ENCODE assay signal across 7 cellular contexts in genomic region chr3:12624964-12625363, GRCh38. TPM values are rescaled to one million over a fixed set of nuclear protein-coding genes. Genes with fewer than 3 reads are reported as not detected.
A peak's percentile ranks its signal among the peaks of the same experiment; 100 is the strongest.
DNase-seq lines count a peak whose midpoint lies in the region; ATAC-seq and TF ChIP-seq lines count a peak whose summit lies in the region.
"Not testable (repeated sequence)": the region's sequence is repeated elsewhere in the genome, so short reads cannot be mapped to it uniquely, and the experiment has no call there.

No MANE protein-coding gene starts in this region.

- TF ChIP-seq POLR2A in spleen (IDR thresholded peaks at IDR 0.05) = not testable (repeated sequence)

- H3K36me3 ChIP-seq in left ventricle myocardium inferior, spleen: not testable (repeated sequence)

- peaks cover 92% of the 10 kb centered on the region for H3K4me1 ChIP-seq in left ventricle myocardium inferior
- H3K4me1 ChIP-seq in spleen = peaks cover 10 to 98% (median 66%) of the 10 kb centered on the region in 6 donors

- H3K4me3 Mint-ChIP-seq in CD14-positive monocyte; activated CD8-positive, alpha-beta T cell treated with anti-CD3 and anti-CD28 coated beads for 36 hours; activated naive CD8-positive, alpha-beta T cell treated with anti-CD3 and anti-CD28 coated beads, Interleukin-2, amount 50 U/mL, for 24 hours: not testable (repeated sequence)
- peak overlapping the region in 1 of 4 donors; percentile 74 for H3K4me3 Mint-ChIP-seq in IgD-negative memory B cell
- peak overlapping the region in 5 of 10 donors; percentile 62 to 81 (median 77) for H3K4me3 Mint-ChIP-seq in naive thymus-derived CD8-positive, alpha-beta T cell

- not testable (repeated sequence) for H3K27me3 Mint-ChIP-seq in CD14-positive monocyte (ENCODE audit: low read depth in 3 of 3); IgD-negative memory B cell; activated CD8-positive, alpha-beta T cell treated with anti-CD3 and anti-CD28 coated beads for 36 hours; activated naive CD8-positive, alpha-beta T cell treated with anti-CD3 and anti-CD28 coated beads, Interleukin-2, amount 50 U/mL, for 24 hours; naive thymus-derived CD8-positive, alpha-beta T cell

- CTCF ChIA-PET in activated CD8-positive, alpha-beta T cell treated with anti-CD3 and anti-CD28 coated beads for 36 hours (lab: Charles Lee) = not testable (repeated sequence)

- peak overlapping the region in 5 of 7 donors; percentile 72 to 91 (median 79) for H3K27ac Mint-ChIP-seq in CD14-positive monocyte
- H3K27ac Mint-ChIP-seq in IgD-negative memory B cell = peak overlapping the region in 2 of 3 donors; percentile 18 to 71
- H3K27ac Mint-ChIP-seq in activated CD8-positive, alpha-beta T cell treated with anti-CD3 and anti-CD28 coated beads for 36 hours = peak overlapping the region; percentile 57
- H3K27ac Mint-ChIP-seq in activated naive CD8-positive, alpha-beta T cell treated with anti-CD3 and anti-CD28 coated beads, Interleukin-2, amount 50 U/mL, for 24 hours = peak overlapping the region; percentile 33
- H3K27ac Mint-ChIP-seq in naive thymus-derived CD8-positive, alpha-beta T cell = peak overlapping the region in 7 of 10 donors; percentile 49 to 89 (median 83)

- POLR2A ChIA-PET in activated CD8-positive, alpha-beta T cell treated with anti-CD3 and anti-CD28 coated beads for 36 hours (lab: Charles Lee) = not testable (repeated sequence)
- POLR2A ChIA-PET in naive thymus-derived CD8-positive, alpha-beta T cell (lab: Charles Lee) = interaction anchor here (1.0 kb wide), 1 partner anchor 8 kb away, joined by 3 read pairs; no protein-coding TSS in a partner anchor

- H3K27me3 ChIP-seq in left ventricle myocardium inferior (ENCODE audit: low read depth); spleen (replicated peaks in 1 of 7): not testable (repeated sequence)

- not testable (repeated sequence) for H3K9me3 ChIP-seq in left ventricle myocardium inferior (replicated peaks); spleen

- intact Hi-C loops in CD14-positive monocyte (cut with micrococcal nuclease); activated CD8-positive, alpha-beta T cell treated with anti-CD3 and anti-CD28 coated beads for 36 hours (cut with micrococcal nuclease); left ventricle myocardium inferior (cut with micrococcal nuclease); spleen (cut with DNase I; ENCODE audit: low total_unique reads): not testable (repeated sequence)

- 93 to 97% (median 97%) methylated on average over 3 of the region's 3 CpGs for WGBS in spleen, 5 donors

- H3K9me3 Mint-ChIP-seq in CD14-positive monocyte; IgD-negative memory B cell; activated CD8-positive, alpha-beta T cell treated with anti-CD3 and anti-CD28 coated beads for 36 hours; activated naive CD8-positive, alpha-beta T cell treated with anti-CD3 and anti-CD28 coated beads, Interleukin-2, amount 50 U/mL, for 24 hours; naive thymus-derived CD8-positive, alpha-beta T cell: not testable (repeated sequence)

- not testable (repeated sequence) for DNase-seq in CD14-positive monocyte (ENCODE audit: low spot score); activated CD8-positive, alpha-beta T cell treated with anti-CD3 and anti-CD28 coated beads for 36 hours; activated naive CD8-positive, alpha-beta T cell treated with anti-CD3 and anti-CD28 coated beads, Interleukin-2, amount 50 U/mL, for 24 hours; left ventricle myocardium inferior; naive thymus-derived CD8-positive, alpha-beta T cell; spleen

- H3K4me1 Mint-ChIP-seq in CD14-positive monocyte = peaks cover 51% of the 10 kb centered on the region
- peaks cover 40 to 46% (median 42%) of the 10 kb centered on the region in 3 donors for H3K4me1 Mint-ChIP-seq in IgD-negative memory B cell
- peaks cover 62% of the 10 kb centered on the region for H3K4me1 Mint-ChIP-seq in activated CD8-positive, alpha-beta T cell treated with anti-CD3 and anti-CD28 coated beads for 36 hours (ENCODE audit: low read depth)
- peaks cover 63% of the 10 kb centered on the region for H3K4me1 Mint-ChIP-seq in activated naive CD8-positive, alpha-beta T cell treated with anti-CD3 and anti-CD28 coated beads, Interleukin-2, amount 50 U/mL, for 24 hours
- peaks cover 33 to 78% (median 63%) of the 10 kb centered on the region in 4 donors for H3K4me1 Mint-ChIP-seq in naive thymus-derived CD8-positive, alpha-beta T cell

- not testable (repeated sequence) for H3K4me3 ChIP-seq in left ventricle myocardium inferior, spleen

- H3K36me3 Mint-ChIP-seq in CD14-positive monocyte = peaks cover 5 to 13% of the 10 kb centered on the region in 2 donors
- H3K36me3 Mint-ChIP-seq in IgD-negative memory B cell; activated CD8-positive, alpha-beta T cell treated with anti-CD3 and anti-CD28 coated beads for 36 hours (ENCODE audit: low read depth); activated naive CD8-positive, alpha-beta T cell treated with anti-CD3 and anti-CD28 coated beads, Interleukin-2, amount 50 U/mL, for 24 hours (ENCODE audit: low read depth): not testable (repeated sequence)
- H3K36me3 Mint-ChIP-seq in naive thymus-derived CD8-positive, alpha-beta T cell = peaks cover 0 to 11% (median 0%) of the 10 kb centered on the region in 3 donors

- H3K27ac ChIP-seq in left ventricle myocardium inferior (replicated peaks) (peak overlapping the region; percentile 87), spleen (peak overlapping the region in 5 of 8 donors; percentile 19 to 65 (median 44))

- not testable (repeated sequence) for ATAC-seq in activated CD8-positive, alpha-beta T cell treated with anti-CD3 and anti-CD28 coated beads for 36 hours; activated naive CD8-positive, alpha-beta T cell treated with anti-CD3 and anti-CD28 coated beads, Interleukin-2, amount 50 U/mL, for 24 hours; naive thymus-derived CD8-positive, alpha-beta T cell

- not testable (repeated sequence) for TF ChIP-seq CTCF in CD14-positive monocyte (IDR thresholded peaks at IDR 0.05); activated CD8-positive, alpha-beta T cell treated with anti-CD3 and anti-CD28 coated beads for 36 hours (IDR thresholded peaks at IDR 0.05); left ventricle myocardium inferior (IDR thresholded peaks at IDR 0.05; ENCODE audit: borderline replicate concordance); spleen (IDR thresholded peaks at IDR 0.05 in 8 of 11, conservative IDR thresholded peaks at IDR 0.05 in 3 of 11)

RNA-seq across cellular contexts. Expression of gene RAF1, which starts 39.0 kb away (rescaled TPM):
- polyA plus RNA-seq in CD14-positive monocyte (10 to 100 TPM; 73.0 to 79.5 TPM), IgD-negative memory B cell (56.0 TPM), spleen (10 to 100 TPM; 31.6 to 51.3 (median 43.5) TPM)
- 10 to 100 TPM; 71.1 to 74.9 TPM for total RNA-seq in activated CD8-positive, alpha-beta T cell treated with anti-CD3 and anti-CD28 coated beads for 36 hours
- total RNA-seq in left ventricle myocardium inferior (137 TPM), spleen (100 to 1,000 TPM in 6 of 7 donors, 10 to 100 TPM in 1; 92.2 to 153 (median 115) TPM)
- 100 to 1,000 TPM; 137 to 142 TPM for total RNA-seq in naive thymus-derived CD8-positive, alpha-beta T cell
- 10 to 100 TPM; 49.4 to 75.1 (median 54.2) TPM for polyA plus RNA-seq in naive thymus-derived CD8-positive, alpha-beta T cell

Comparison
In these comparisons a context has a peak if more than half of its experiments do, and no peak if none do; other contexts are left out.
1. H3K27ac Mint-ChIP-seq: peak in every context shown above with its lines; median percentile 83 in naive thymus-derived CD8-positive, alpha-beta T cell; 79 in CD14-positive monocyte; 57 in activated CD8-positive, alpha-beta T cell treated with anti-CD3 and anti-CD28 coated beads for 36 hours; 44 in IgD-negative memory B cell; 33 in activated naive CD8-positive, alpha-beta T cell treated with anti-CD3 and anti-CD28 coated beads, Interleukin-2, amount 50 U/mL, for 24 hours.